Comparison of ENCODE assay signal across 8 cellular contexts in the genomic region with DNA sequence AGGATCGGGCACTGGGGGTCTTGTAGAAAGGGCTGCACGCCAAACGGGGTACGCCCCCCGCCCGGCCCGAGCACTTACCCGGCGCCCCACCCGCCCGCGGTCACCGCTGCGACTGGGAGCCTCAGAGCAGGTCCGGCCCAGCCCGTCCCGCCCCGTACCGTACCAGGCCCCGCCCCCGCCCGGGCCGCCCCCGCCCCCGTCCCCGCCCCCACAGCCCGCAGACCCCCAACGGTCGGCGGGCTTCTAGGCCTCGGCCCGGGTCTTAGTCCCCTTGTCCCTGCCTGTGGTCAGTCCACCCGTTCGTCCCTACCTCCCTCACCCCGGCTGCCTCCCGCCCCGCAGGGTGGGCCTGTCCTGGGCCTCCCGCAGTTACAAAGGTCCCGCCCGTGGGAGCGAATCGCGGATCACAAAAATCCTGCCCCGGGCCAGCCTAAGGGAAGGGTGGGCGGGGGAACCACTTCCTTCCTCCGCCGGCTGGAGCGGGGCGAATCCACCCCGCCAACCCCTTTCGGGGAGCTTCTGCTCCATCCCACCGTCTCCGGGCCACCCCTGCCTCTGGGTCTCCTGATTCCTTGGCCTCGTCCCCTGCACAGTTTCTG. TPM values are rescaled to one million over a fixed set of nuclear protein-coding genes. Genes with fewer than 3 reads are reported as not detected.
A peak's percentile ranks its signal among the peaks of the same experiment; 100 is the strongest.
DNase-seq lines count a peak whose midpoint lies in the region; ATAC-seq, FAIRE-seq and TF ChIP-seq lines count a peak whose summit lies in the region.

A gene with protein sequence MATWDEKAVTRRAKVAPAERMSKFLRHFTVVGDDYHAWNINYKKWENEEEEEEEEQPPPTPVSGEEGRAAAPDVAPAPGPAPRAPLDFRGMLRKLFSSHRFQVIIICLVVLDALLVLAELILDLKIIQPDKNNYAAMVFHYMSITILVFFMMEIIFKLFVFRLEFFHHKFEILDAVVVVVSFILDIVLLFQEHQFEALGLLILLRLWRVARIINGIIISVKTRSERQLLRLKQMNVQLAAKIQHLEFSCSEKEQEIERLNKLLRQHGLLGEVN (minus strand): TSS at position 114 of the 599 bp plus-strand sequence. CDS start 5,870 bp downstream, outside the sequence.

- 10% methylated on average over 2 of the region's 54 CpGs for WGBS in right lobe of liver (ENCODE audit: insufficient coverage, low coverage, low lambda C conversion rate, missing lambda C conversion rate)

- H3K4me3 ChIP-seq in choroid plexus epithelial cell (ENCODE audit: low read depth, low read length): peak within 1 kb of the TSS; percentile 62
- H3K4me3 ChIP-seq in right lobe of liver: peak within 1 kb of the TSS; percentile 53 to 55 (median 54)

- peak; percentile 13 for FAIRE-seq in GM12891 (lab: Jason Lieb, UNC)

- TF ChIP-seq CTCF in choroid plexus epithelial cell (conservative IDR thresholded peaks at IDR 0.05; ENCODE audit: low read depth, low read length) (no peak), right lobe of liver (IDR thresholded peaks at IDR 0.05) (no peak)

- peak within 1 kb of the TSS; percentile 33 to 65 (median 44) for H3K27ac ChIP-seq in right lobe of liver

- DNase-seq in GM12891 (ENCODE audit: insufficient read length, low spot score): peak; percentile 71
- peak; percentile 19 for DNase-seq in T-helper 22 cell (ENCODE audit: low read depth)
- DNase-seq in choroid plexus epithelial cell (ENCODE audit: low read depth): no peak
- DNase-seq in right lobe of liver: peak; percentile 56 to 65 (median 63)
- peak; percentile 11 for DNase-seq in stimulated activated CD8-positive, alpha-beta memory T cell treated with anti-CD3 and anti-CD28 coated beads, Interleukin-15, amount 100 ng/mL, for 1 hour (ENCODE audit: low read depth)
- DNase-seq in NCI-H1436 treated with DMSO at 0.1 percent for 48 hours (lab: John Stamatoyannopoulos, UW): no peak
- DNase-seq in HT-29 (ENCODE audit: low spot score): no peak

- no peaks in the 10 kb centered on the region for H3K36me3 ChIP-seq in right lobe of liver

- no peaks in the 10 kb centered on the region for H3K9me3 ChIP-seq in right lobe of liver

- no peaks in the 10 kb centered on the region for H3K27me3 ChIP-seq in right lobe of liver

- peaks cover 0 to 8% (median 0%) of the 10 kb centered on the region in 4 donors for H3K4me1 ChIP-seq in right lobe of liver

- intact Hi-C loops in right lobe of liver (cut with DNase I): no loop called here

- ATAC-seq in HG02973 (IDR thresholded peaks at IDR 0.05; ENCODE audit: unreplicated experiment): peak; percentile 17
- peak; percentile 71 to 83 (median 80) for ATAC-seq in right lobe of liver

- TF ChIP-seq POLR2A in GM12891 (IDR thresholded peaks at IDR 0.05; ENCODE audit: low read depth, low read length): no peak
- TF ChIP-seq POLR2A in right lobe of liver (IDR thresholded peaks at IDR 0.05): no peak

TF ChIP-seq in GM12891, 5 proteins besides CTCF, POLR2A, EP300 and RAD21:
- no peak for TF ChIP-seq SPI1 (IDR thresholded peaks at IDR 0.05; ENCODE audit: low read depth, low read length)
- TF ChIP-seq TAF1 (IDR thresholded peaks at IDR 0.05; ENCODE audit: low read depth, low read length): no peak
- no peak for TF ChIP-seq PAX5 (IDR thresholded peaks at IDR 0.05; ENCODE audit: insufficient read depth, low read length, severe bottlenecking)
- no peak for TF ChIP-seq POU2F2 (IDR thresholded peaks at IDR 0.05; ENCODE audit: low read depth, low read length)
- TF ChIP-seq POLR2AphosphoS5 (IDR thresholded peaks at IDR 0.05; ENCODE audit: low read depth, low read length): no peak

RNA-seq across cellular contexts. Expression of the gene that starts here (rescaled TPM):
- polyA plus RNA-seq in GM12891 (2012; ENCODE audit: low read depth, missing spikeins): 83.4 TPM
- 1 to 10 TPM in 5 of 6 experiments, under 1 TPM in 1; 0.55 to 2.4 (median 1.6) TPM for total RNA-seq in right lobe of liver
- not detected in 2 replicates for total RNA-seq in HT-29 (2014; rRNA removed; shearing (Covaris generic))

Comparison
In these comparisons a context has a peak if more than half of its experiments do, and no peak if none do; other contexts are left out.
1. DNase-seq: peak in GM12891 (single experiment), T-helper 22 cell (single experiment), right lobe of liver (3 of 3) and stimulated activated CD8-positive, alpha-beta memory T cell treated with anti-CD3 and anti-CD28 coated beads, Interleukin-15, amount 100 ng/mL, for 1 hour (single experiment); none in choroid plexus epithelial cell (single experiment), NCI-H1436 treated with DMSO at 0.1 percent for 48 hours (single experiment) and HT-29 (single experiment).